26 cellular contexts compared by ENCODE assay signal in genomic region chr2:123085479-123085878, GRCh38.
"Had no signal": no experiment of that assay in that cellular context is flagged by ENCODE, and none has a peak within 500 bp of the region (broad histone marks: within the 10 kb centered on the region; RNA-seq: fewer than 3 reads in every experiment).

No MANE protein-coding gene starts in this region.

- H3K27me3 ChIP-seq: Peyer's patch, SJCRH30 had no signal

- H3K4me2 ChIP-seq: KMS-11 had no signal

- ATAC-seq: K562, PC-3, Right ventricle myocardium inferior, SK-N-SH treated with all-trans-retinoic acid at 6 μM for 48 hours, T-helper 17 cell had no signal

- H3K4me3 ChIP-seq: K562, Peyer's patch, SJCRH30 had no signal

- DNase-seq: Kasumi-1, MV-4-11, NCI-H1048, NCI-H1105, NCI-H1436 treated with DMSO at 0.1 percent for 48 hours, NCI-H1694, NCI-H187 treated with DMSO at 0.1 percent for 48 hours, NCI-H2029 treated with DMSO at 0.1 percent for 48 hours, NCI-H2171, NCI-H226, NCI-H446, NCI-H524, NCI-H526 treated with DMSO at 0.1 percent for 48 hours, NCI-H82, PC-3, Peyer's patch, SHP77 treated with DMSO at 0.1 percent for 48 hours, SJCRH30, T-helper 1 cell, T-helper 17 cell had no signal

- H3K9ac ChIP-seq: KMS-11 had no signal

- H3K9me3 ChIP-seq: Peyer's patch, SJCRH30 had no signal

- H3K4me1 ChIP-seq: Peyer's patch, SJCRH30 had no signal

- H3K27ac ChIP-seq: HL-60, KMS-11, Peyer's patch, SJCRH30 had no signal

- H3K36me3 ChIP-seq: Peyer's patch, SJCRH30 had no signal

- FAIRE-seq: HTR-8/SVneo, K562 had no signal
